Comparison of ENCODE assay signal across 8 cellular contexts in genomic region chr1:17953921-17954320, GRCh38.
"Had no signal": no experiment of that assay in that cellular context is flagged by ENCODE, and none has a peak within 500 bp of the region (broad histone marks: within the 10 kb centered on the region; RNA-seq: fewer than 3 reads in every experiment).

No MANE protein-coding gene starts in this region.

- H3K9me3 Mint-ChIP-seq: IgD-negative memory B cell had no signal

- H3K4me3 ChIP-seq: K562 had no signal

- H3K27ac ChIP-seq: HL-60 had no signal

- H3K4me3 Mint-ChIP-seq: IgD-negative memory B cell had no signal

- H3K27ac Mint-ChIP-seq: IgD-negative memory B cell had no signal

- FAIRE-seq: HepG2, HTR-8/SVneo, K562 had no signal

- ATAC-seq: HepG2, K562 had no signal

- DNase-seq: IMR-90, KBM-7, KG1 had no signal
